ENCODE assay signal across 31 cellular contexts in the genomic region with DNA sequence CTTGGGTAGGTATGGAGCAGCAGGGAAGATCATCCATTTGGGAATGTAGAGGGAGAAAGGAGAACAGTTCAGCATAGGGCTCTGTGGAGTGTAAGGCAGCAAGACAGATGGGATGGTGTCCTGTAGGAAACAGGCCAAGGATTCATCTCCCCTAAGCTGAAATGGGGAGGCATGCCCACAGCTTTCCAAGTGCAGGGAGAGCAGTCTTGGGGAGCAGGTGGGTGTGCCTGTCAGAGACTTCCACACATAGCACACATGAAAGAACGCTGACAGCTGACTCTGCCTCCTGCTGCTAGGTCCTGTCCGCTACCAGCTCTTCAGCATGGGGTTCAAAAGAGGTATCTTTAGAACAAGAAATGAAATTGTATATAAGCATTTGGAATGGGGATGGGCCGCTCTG.
"Had no signal": no experiment of that assay in that cellular context is flagged by ENCODE, and none has a peak within 500 bp of the region (broad histone marks: within the 10 kb centered on the region; RNA-seq: fewer than 3 reads in every experiment).

No MANE protein-coding gene starts in this region.

- ATAC-seq: heart left ventricle; left colon; natural killer cell treated with Interleukin-12 subunit alpha and Interleukin-12 subunit beta and Interleukin-15 and Interleukin-18, amount 100 ng/mL, for 72 hours; T-cell had no signal

- H3K36me3 Mint-ChIP-seq: activated naive CD4-positive, alpha-beta T cell treated with anti-CD3 and anti-CD28 coated beads, Interleukin-2, amount 10 ng/mL, durations not matched to agents 7 days and 5 days; activated naive CD8-positive, alpha-beta T cell treated with anti-CD3 and anti-CD28 coated beads, Interleukin-2, amount 10 ng/mL, durations not matched to agents 7 days and 5 days; natural killer cell treated with Interleukin-12 subunit alpha and Interleukin-12 subunit beta and Interleukin-15 and Interleukin-18, amount 100 ng/mL, for 72 hours; T-cell had no signal

- H3K4me3 Mint-ChIP-seq: activated naive CD4-positive, alpha-beta T cell treated with anti-CD3 and anti-CD28 coated beads, Interleukin-2, amount 10 ng/mL, durations not matched to agents 7 days and 5 days; activated naive CD8-positive, alpha-beta T cell treated with anti-CD3 and anti-CD28 coated beads, Interleukin-2, amount 10 ng/mL, durations not matched to agents 7 days and 5 days; activated T-helper 1 cell treated with anti-CD3 and anti-CD28 coated beads, Interleukin-12 subunit alpha, Interleukin-12 subunit beta, Interleukin-2, Interleukin-4 antibody, amounts not matched to agents 30 ng/mL and 10 ng/mL and 1 ng/mL, durations not matched to agents 14 hours and 24 hours and 36 hours; brain; immature natural killer cell; natural killer cell treated with Interleukin-12 subunit alpha and Interleukin-12 subunit beta and Interleukin-15 and Interleukin-18, amount 100 ng/mL, for 72 hours; T-cell had no signal

- H3K27me3 Mint-ChIP-seq: brain; natural killer cell treated with Interleukin-12 subunit alpha and Interleukin-12 subunit beta and Interleukin-15 and Interleukin-18, amount 100 ng/mL, for 72 hours; progenitor cell of endocrine pancreas had no signal

- DNase-seq: activated CD4-positive, alpha-beta T cell treated with anti-CD3 and anti-CD28 coated beads for 4 hours; activated CD4-positive, alpha-beta T cell treated with anti-CD3 and anti-CD28 coated beads, Interleukin-2, amount 50 U/mL, for 48 hours; activated CD4-positive, CD25-positive, alpha-beta regulatory T cell; activated CD8-positive, alpha-beta memory T cell treated with anti-CD3 and anti-CD28 coated beads, Interleukin-2, amount 50 U/mL, for 4 hours; activated effector memory CD4-positive, alpha-beta T cell treated with anti-CD3 and anti-CD28 coated beads, Interleukin-2, amount 50 U/mL, for 16 hours; activated naive CD4-positive, alpha-beta T cell treated with anti-CD3 and anti-CD28 coated beads, Interleukin-2, amount 10 ng/mL, durations not matched to agents 7 days and 5 days; activated naive CD8-positive, alpha-beta T cell treated with anti-CD3 and anti-CD28 coated beads, Interleukin-2, amount 10 ng/mL, durations not matched to agents 7 days and 5 days; activated T-cell treated with anti-CD3 and anti-CD28 coated beads, Interleukin-2, amount 50 U/mL, for 1 hour; cortex of kidney; heart left ventricle; hypothalamus; immature natural killer cell; kidney; left colon; mammary epithelial cell; midbrain; ovary; retina; sigmoid colon; small intestine; stimulated activated CD4-positive, alpha-beta T cell treated with anti-CD3 and anti-CD28 coated beads, Interleukin-4, amount 100 ng/mL, for 24 hours; stimulated activated CD8-positive, alpha-beta memory T cell treated with anti-CD3 and anti-CD28 coated beads, Interleukin-4, amount 100 ng/mL, for 48 hours; stimulated activated naive CD4-positive, alpha-beta T cell; T-cell had no signal

- H3K27ac Mint-ChIP-seq: activated naive CD4-positive, alpha-beta T cell treated with anti-CD3 and anti-CD28 coated beads, Interleukin-2, amount 10 ng/mL, durations not matched to agents 7 days and 5 days; activated naive CD8-positive, alpha-beta T cell treated with anti-CD3 and anti-CD28 coated beads, Interleukin-2, amount 10 ng/mL, durations not matched to agents 7 days and 5 days; activated T-helper 1 cell treated with anti-CD3 and anti-CD28 coated beads, Interleukin-12 subunit alpha, Interleukin-12 subunit beta, Interleukin-2, Interleukin-4 antibody, amounts not matched to agents 30 ng/mL and 10 ng/mL and 1 ng/mL, durations not matched to agents 14 hours and 24 hours and 36 hours; progenitor cell of endocrine pancreas; T-cell had no signal

- H3K4me1 Mint-ChIP-seq: T-cell had no signal

- H3K9me3 Mint-ChIP-seq: activated naive CD4-positive, alpha-beta T cell treated with anti-CD3 and anti-CD28 coated beads, Interleukin-2, amount 10 ng/mL, durations not matched to agents 7 days and 5 days; activated naive CD8-positive, alpha-beta T cell treated with anti-CD3 and anti-CD28 coated beads, Interleukin-2, amount 10 ng/mL, durations not matched to agents 7 days and 5 days; activated T-helper 1 cell treated with anti-CD3 and anti-CD28 coated beads, Interleukin-12 subunit alpha, Interleukin-12 subunit beta, Interleukin-2, Interleukin-4 antibody, amounts not matched to agents 30 ng/mL and 10 ng/mL and 1 ng/mL, durations not matched to agents 14 hours and 24 hours and 36 hours; immature natural killer cell; natural killer cell treated with Interleukin-12 subunit alpha and Interleukin-12 subunit beta and Interleukin-15 and Interleukin-18, amount 100 ng/mL, for 72 hours; T-cell had no signal

- H3K27ac ChIP-seq: ascending aorta, cardiac muscle cell, heart left ventricle, ovary, tibial nerve had no signal
